ENCODE assay signal across 8 cellular contexts in the genomic region with DNA sequence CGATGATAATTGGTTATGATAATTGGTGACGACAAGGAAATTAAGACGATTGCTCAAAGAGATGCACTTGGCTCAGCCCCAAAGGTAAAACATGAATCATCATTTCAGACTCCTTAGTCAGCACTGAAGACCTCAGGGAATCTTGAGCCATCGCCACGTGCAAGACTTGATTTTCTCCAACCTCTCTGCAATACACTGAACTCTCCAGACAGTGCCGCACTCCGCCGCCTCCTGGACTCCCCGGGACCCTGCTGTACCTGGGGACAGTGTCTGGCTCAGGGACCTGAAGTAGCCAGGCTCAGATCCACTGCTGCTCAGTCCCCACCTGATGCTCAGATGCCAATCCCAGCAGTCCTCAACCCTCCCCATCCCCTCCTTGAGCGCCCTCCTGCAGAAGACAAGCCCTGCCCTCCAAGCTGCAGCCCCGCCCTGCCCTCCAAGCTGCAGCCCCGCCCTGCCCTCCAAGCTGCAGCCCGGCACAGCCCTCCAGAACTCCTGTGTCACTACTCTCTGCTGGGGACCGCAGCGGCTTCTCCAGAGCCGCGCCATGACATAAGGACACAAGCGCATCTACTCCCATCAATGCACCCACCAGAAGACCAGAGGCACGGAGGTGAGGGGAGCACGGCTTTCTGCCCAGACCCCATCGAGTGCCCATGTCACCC. TPM values are rescaled to one million over a fixed set of nuclear protein-coding genes. Genes with fewer than 3 reads are reported as not detected.
DNase-seq lines count a peak whose midpoint lies in the region; ATAC-seq and TF ChIP-seq lines count a peak whose summit lies in the region.

No MANE protein-coding gene starts in this region.

- H3K4me2 ChIP-seq in trophoblast cell (ENCODE audit: low read length): peak overlapping the region; percentile 97

- H3K79me1 ChIP-seq in trophoblast cell (ENCODE audit: low read length): peaks cover 10% of the 10 kb centered on the region

- peak overlapping the region; percentile 51 for H3K4me3 ChIP-seq in cardiac muscle cell
- H3K4me3 ChIP-seq in trophoblast cell (ENCODE audit: low read depth, low read length): peak overlapping the region; percentile 91

- H3K27ac Mint-ChIP-seq in activated naive CD4-positive, alpha-beta T cell treated with anti-CD3 and anti-CD28 coated beads, Interleukin-2, amount 50 U/mL, for 24 hours: peak overlapping the region; percentile 86

- peak overlapping the region; percentile 38 for H2AFZ ChIP-seq in trophoblast cell (ENCODE audit: insufficient read depth, low read length, poor library complexity)

- H4K8ac ChIP-seq in trophoblast cell (ENCODE audit: low read depth, low read length): no peak overlapping the region

- peak overlapping the region; percentile 52 for H3K9ac ChIP-seq in trophoblast cell (ENCODE audit: low read length)

- ATAC-seq in GM18867 (IDR thresholded peaks at IDR 0.05; ENCODE audit: unreplicated experiment) (peak; percentile 21), HG03060 (IDR thresholded peaks at IDR 0.05; ENCODE audit: low read depth, unreplicated experiment) (peak; percentile 18)

- no peaks in the 10 kb centered on the region for H3K9me3 Mint-ChIP-seq in activated naive CD4-positive, alpha-beta T cell treated with anti-CD3 and anti-CD28 coated beads, Interleukin-2, amount 50 U/mL, for 24 hours

- WGBS in trophoblast cell (ENCODE audit: extremely low coverage, insufficient coverage, insufficient read length): no CpG with 5 or more reads among the region's 21 CpGs

- H3K36me3 ChIP-seq in cardiac muscle cell: peaks cover 4% of the 10 kb centered on the region
- H3K36me3 ChIP-seq in trophoblast cell (ENCODE audit: control insufficient read depth in 1 of 2, insufficient read depth in 2 of 2, low read length in 2 of 2): peaks cover 10 to 12% of the 10 kb centered on the region in 2 experiments

- H3K27ac ChIP-seq in cardiac muscle cell (peak overlapping the region; percentile 11), trophoblast cell (ENCODE audit: low read depth, low read length) (peak overlapping the region; percentile 35)

- H3K4me3 Mint-ChIP-seq in activated naive CD4-positive, alpha-beta T cell treated with anti-CD3 and anti-CD28 coated beads, Interleukin-2, amount 50 U/mL, for 24 hours: peak overlapping the region; percentile 92

- no peak overlapping the region for H2BK120ac ChIP-seq in trophoblast cell (ENCODE audit: insufficient read depth, low read length, poor library complexity)

- H4K12ac ChIP-seq in trophoblast cell (ENCODE audit: low read depth, low read length): no peak overlapping the region

- peak overlapping the region; percentile 7 for H3K4ac ChIP-seq in trophoblast cell (ENCODE audit: low read depth, low read length)

- no peak overlapping the region for H2BK12ac ChIP-seq in trophoblast cell (ENCODE audit: low read length)

- H2AK5ac ChIP-seq in trophoblast cell (ENCODE audit: low read length): no peak overlapping the region

- H3K18ac ChIP-seq in trophoblast cell (ENCODE audit: low read length): peak overlapping the region; percentile 18

- peaks cover 5% of the 10 kb centered on the region for H3K79me2 ChIP-seq in trophoblast cell (ENCODE audit: control insufficient read depth, insufficient read depth, low read length, poor library complexity)

- no peaks in the 10 kb centered on the region for H3K27me3 Mint-ChIP-seq in activated naive CD4-positive, alpha-beta T cell treated with anti-CD3 and anti-CD28 coated beads, Interleukin-2, amount 50 U/mL, for 24 hours

- H3K27me3 ChIP-seq in cardiac muscle cell (no peaks in the 10 kb centered on the region), trophoblast cell (ENCODE audit: insufficient read depth, low read length) (no peaks in the 10 kb centered on the region)

- H3K4me1 ChIP-seq in cardiac muscle cell (ENCODE audit: low read depth): peaks cover 3% of the 10 kb centered on the region
- H3K4me1 ChIP-seq in trophoblast cell (ENCODE audit: control insufficient read depth in 1 of 2, insufficient read depth in 2 of 2, low read length in 2 of 2): peaks cover 10 to 11% of the 10 kb centered on the region in 2 experiments

- no peak overlapping the region for H3K23ac ChIP-seq in trophoblast cell (ENCODE audit: low read length)

- H3K36me3 Mint-ChIP-seq in activated naive CD4-positive, alpha-beta T cell treated with anti-CD3 and anti-CD28 coated beads, Interleukin-2, amount 50 U/mL, for 24 hours: peaks cover 1% of the 10 kb centered on the region

- DNase-seq in AG20443 (ENCODE audit: low spot score) (peak; percentile 65), NCI-H446 treated with DMSO at 0.1 percent for 48 hours (lab: John Stamatoyannopoulos, UW) (peak; percentile 69), cardiac muscle cell (ENCODE audit: low read depth in 1 of 2, low spot score in 1 of 2) (peak in 1 of 2 donors; percentile 90), trophoblast cell (peak; percentile 84 to 89), AML-193 (lab: John Stamatoyannopoulos, UW) (no peak)

- no peaks in the 10 kb centered on the region for H3K9me3 ChIP-seq in cardiac muscle cell (ENCODE audit: low read depth)
- H3K9me3 ChIP-seq in trophoblast cell (ENCODE audit: insufficient read depth, low read depth, low read length): peaks cover 1% of the 10 kb centered on the region

- TF ChIP-seq CTCF in cardiac muscle cell (IDR thresholded peaks at IDR 0.05; ENCODE audit: low read depth, low read length): peak; percentile 51

- no peak overlapping the region for H4K91ac ChIP-seq in trophoblast cell (ENCODE audit: low read depth, low read length)

- H3K14ac ChIP-seq in trophoblast cell (ENCODE audit: low read length): peak overlapping the region; percentile 21

- no peak overlapping the region for H2BK5ac ChIP-seq in trophoblast cell (ENCODE audit: low read depth, low read length, poor library complexity)

- H3K4me1 Mint-ChIP-seq in activated naive CD4-positive, alpha-beta T cell treated with anti-CD3 and anti-CD28 coated beads, Interleukin-2, amount 50 U/mL, for 24 hours: peaks cover 43% of the 10 kb centered on the region

RNA-seq across cellular contexts. Expression of a gene that starts 1.1 kb away (rescaled TPM):
- total RNA-seq in cardiac muscle cell: 25.9 and 42.1 TPM in 2 replicates
- polyA plus RNA-seq in cardiac muscle cell: 30.4 and 38.3 TPM in 2 replicates
- polyA plus RNA-seq in trophoblast cell (2013): 19.0 and 19.9 TPM in 2 replicates

Comparison
In these comparisons a context has a peak if more than half of its experiments do, and no peak if none do; other contexts are left out.
1. DNase-seq: peak in AG20443 (single experiment), NCI-H446 treated with DMSO at 0.1 percent for 48 hours (single experiment) and trophoblast cell (2 of 2); none in AML-193 (0 of 2).